In the genomic region with DNA sequence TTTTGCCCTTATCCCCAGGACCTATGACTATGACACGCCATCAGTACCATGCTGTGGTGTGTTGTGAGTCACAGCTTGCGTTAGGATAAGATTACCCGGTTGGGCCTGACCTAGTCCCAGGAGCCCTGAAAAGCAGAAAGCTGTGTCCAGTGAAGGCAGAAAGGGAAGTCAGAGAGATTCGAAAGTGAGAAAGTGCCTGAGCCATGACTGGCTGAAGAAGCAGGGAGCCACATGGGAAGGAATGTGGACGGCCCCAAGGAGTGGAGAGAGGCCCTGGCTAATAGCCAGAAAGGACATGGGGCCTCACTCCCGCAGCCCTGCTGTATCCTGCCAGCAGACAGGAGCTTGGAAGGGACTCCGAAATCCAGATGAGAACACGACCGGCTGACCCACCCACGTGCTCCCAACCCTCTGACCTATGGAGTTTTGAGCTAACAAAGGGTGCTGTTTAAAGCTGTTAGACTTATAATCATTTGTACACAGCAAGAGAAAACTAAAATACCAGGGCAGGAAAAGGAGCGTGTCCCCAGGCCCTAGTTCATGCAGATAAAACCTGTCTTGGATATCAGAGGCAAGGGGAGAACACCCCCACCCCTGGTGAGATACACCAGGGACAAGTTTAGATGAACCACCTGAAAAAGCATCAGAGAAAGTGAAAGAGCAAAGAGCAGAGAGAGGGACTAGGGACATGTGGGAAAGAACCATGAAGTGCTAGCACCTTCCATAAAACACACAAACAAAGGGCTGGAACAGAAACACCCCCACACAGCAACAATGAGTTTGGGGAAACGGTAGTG, we compare ENCODE assay signal across 1 cellular context.
TF ChIP-seq lines count a peak whose summit lies in the region.

No MANE protein-coding gene starts in this region.

TF ChIP-seq in H1, 55 proteins besides CTCF, POLR2A, EP300 and RAD21 (continued from another document):
- TF ChIP-seq, protein P1, sequence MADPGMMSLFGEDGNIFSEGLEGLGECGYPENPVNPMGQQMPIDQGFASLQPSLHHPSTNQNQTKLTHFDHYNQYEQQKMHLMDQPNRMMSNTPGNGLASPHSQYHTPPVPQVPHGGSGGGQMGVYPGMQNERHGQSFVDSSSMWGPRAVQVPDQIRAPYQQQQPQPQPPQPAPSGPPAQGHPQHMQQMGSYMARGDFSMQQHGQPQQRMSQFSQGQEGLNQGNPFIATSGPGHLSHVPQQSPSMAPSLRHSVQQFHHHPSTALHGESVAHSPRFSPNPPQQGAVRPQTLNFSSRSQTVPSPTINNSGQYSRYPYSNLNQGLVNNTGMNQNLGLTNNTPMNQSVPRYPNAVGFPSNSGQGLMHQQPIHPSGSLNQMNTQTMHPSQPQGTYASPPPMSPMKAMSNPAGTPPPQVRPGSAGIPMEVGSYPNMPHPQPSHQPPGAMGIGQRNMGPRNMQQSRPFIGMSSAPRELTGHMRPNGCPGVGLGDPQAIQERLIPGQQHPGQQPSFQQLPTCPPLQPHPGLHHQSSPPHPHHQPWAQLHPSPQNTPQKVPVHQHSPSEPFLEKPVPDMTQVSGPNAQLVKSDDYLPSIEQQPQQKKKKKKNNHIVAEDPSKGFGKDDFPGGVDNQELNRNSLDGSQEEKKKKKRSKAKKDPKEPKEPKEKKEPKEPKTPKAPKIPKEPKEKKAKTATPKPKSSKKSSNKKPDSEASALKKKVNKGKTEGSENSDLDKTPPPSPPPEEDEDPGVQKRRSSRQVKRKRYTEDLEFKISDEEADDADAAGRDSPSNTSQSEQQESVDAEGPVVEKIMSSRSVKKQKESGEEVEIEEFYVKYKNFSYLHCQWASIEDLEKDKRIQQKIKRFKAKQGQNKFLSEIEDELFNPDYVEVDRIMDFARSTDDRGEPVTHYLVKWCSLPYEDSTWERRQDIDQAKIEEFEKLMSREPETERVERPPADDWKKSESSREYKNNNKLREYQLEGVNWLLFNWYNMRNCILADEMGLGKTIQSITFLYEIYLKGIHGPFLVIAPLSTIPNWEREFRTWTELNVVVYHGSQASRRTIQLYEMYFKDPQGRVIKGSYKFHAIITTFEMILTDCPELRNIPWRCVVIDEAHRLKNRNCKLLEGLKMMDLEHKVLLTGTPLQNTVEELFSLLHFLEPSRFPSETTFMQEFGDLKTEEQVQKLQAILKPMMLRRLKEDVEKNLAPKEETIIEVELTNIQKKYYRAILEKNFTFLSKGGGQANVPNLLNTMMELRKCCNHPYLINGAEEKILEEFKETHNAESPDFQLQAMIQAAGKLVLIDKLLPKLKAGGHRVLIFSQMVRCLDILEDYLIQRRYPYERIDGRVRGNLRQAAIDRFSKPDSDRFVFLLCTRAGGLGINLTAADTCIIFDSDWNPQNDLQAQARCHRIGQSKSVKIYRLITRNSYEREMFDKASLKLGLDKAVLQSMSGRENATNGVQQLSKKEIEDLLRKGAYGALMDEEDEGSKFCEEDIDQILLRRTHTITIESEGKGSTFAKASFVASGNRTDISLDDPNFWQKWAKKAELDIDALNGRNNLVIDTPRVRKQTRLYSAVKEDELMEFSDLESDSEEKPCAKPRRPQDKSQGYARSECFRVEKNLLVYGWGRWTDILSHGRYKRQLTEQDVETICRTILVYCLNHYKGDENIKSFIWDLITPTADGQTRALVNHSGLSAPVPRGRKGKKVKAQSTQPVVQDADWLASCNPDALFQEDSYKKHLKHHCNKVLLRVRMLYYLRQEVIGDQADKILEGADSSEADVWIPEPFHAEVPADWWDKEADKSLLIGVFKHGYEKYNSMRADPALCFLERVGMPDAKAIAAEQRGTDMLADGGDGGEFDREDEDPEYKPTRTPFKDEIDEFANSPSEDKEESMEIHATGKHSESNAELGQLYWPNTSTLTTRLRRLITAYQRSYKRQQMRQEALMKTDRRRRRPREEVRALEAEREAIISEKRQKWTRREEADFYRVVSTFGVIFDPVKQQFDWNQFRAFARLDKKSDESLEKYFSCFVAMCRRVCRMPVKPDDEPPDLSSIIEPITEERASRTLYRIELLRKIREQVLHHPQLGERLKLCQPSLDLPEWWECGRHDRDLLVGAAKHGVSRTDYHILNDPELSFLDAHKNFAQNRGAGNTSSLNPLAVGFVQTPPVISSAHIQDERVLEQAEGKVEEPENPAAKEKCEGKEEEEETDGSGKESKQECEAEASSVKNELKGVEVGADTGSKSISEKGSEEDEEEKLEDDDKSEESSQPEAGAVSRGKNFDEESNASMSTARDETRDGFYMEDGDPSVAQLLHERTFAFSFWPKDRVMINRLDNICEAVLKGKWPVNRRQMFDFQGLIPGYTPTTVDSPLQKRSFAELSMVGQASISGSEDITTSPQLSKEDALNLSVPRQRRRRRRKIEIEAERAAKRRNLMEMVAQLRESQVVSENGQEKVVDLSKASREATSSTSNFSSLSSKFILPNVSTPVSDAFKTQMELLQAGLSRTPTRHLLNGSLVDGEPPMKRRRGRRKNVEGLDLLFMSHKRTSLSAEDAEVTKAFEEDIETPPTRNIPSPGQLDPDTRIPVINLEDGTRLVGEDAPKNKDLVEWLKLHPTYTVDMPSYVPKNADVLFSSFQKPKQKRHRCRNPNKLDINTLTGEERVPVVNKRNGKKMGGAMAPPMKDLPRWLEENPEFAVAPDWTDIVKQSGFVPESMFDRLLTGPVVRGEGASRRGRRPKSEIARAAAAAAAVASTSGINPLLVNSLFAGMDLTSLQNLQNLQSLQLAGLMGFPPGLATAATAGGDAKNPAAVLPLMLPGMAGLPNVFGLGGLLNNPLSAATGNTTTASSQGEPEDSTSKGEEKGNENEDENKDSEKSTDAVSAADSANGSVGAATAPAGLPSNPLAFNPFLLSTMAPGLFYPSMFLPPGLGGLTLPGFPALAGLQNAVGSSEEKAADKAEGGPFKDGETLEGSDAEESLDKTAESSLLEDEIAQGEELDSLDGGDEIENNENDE (IDR thresholded peaks at IDR 0.05; ENCODE audit: insufficient replicate concordance, low read length): no peak
- TF ChIP-seq EGR1 (IDR thresholded peaks at IDR 0.05; ENCODE audit: borderline replicate concordance, low read depth, low read length): no peak
- TF ChIP-seq GTF2F1 (IDR thresholded peaks at IDR 0.05; ENCODE audit: borderline replicate concordance, low read depth, low read length): no peak
- no peak for TF ChIP-seq POU5F1 (IDR thresholded peaks at IDR 0.05; ENCODE audit: low read depth, low read length)
- TF ChIP-seq BRCA1 (IDR thresholded peaks at IDR 0.05; ENCODE audit: low read depth, low read length): no peak
- TF ChIP-seq SRF (IDR thresholded peaks at IDR 0.05; ENCODE audit: low read depth, low read length): no peak
